Comparison of ENCODE assay signal across 8 cellular contexts in genomic region chr11:74948898-74949747, GRCh38. TPM values are rescaled to one million over a fixed set of nuclear protein-coding genes. Genes with fewer than 3 reads are reported as not detected.
A peak's percentile ranks its signal among the peaks of the same experiment; 100 is the strongest.
DNase-seq lines count a peak whose midpoint lies in the region; ATAC-seq and TF ChIP-seq lines count a peak whose summit lies in the region.

Gene SPCS2 (plus strand): TSS chr11:74949266. CDS start chr11:74949286, 20 bp downstream.
Gene XRRA1 (minus strand): TSS chr11:74949091. CDS start chr11:74940878, 8,213 bp downstream.

- H2BK20ac ChIP-seq in IMR-90 (ENCODE audit: low read depth, low read length), result no peak within 1 kb of the TSS; the same call in 1 of the 2 replicates

- peak within 1 kb of the TSS; percentile 97 for H2AFZ ChIP-seq in IMR-90 (replicated peaks; ENCODE audit: low read length, poor library complexity)

- H3K4me3 ChIP-seq in IMR-90 (ENCODE audit: insufficient read depth, low read depth, low read length) (peak within 1 kb of the TSS; percentile 88), mucosa of descending colon (peak within 1 kb of the TSS; percentile 88)

- BruUV-seq in IMR-90 (replicated peaks; lab: Mats Ljungman, UMichigan), result TSS peak; percentile 54

- H3K27me3 ChIP-seq in IMR-90 (ENCODE audit: control insufficient read depth, insufficient read depth, low read length), result no peaks in the 10 kb centered on the region

- CTCF ChIA-PET in IMR-90 (lab: Yijun Ruan, JAX), result no interaction called here

- peaks cover 4 to 45% of the 10 kb centered on the region in 2 experiments; a peak in 3 of 4 replicates for H3K79me1 ChIP-seq in IMR-90 (ENCODE audit: low read depth in 1 of 2, low read length in 2 of 2)

- intact Hi-C loops in IMR-90 (cut with micrococcal nuclease), result loop anchor here (2.0 to 5.0 kb wide), 2 partner anchors 40 to 298 kb away; partner anchors contain the start of gene NEU3
- intact Hi-C loops in mucosa of descending colon (cut with DNase I, micrococcal nuclease), result no loop called here

- peak within 1 kb of the TSS; percentile 98 for H2AK9ac ChIP-seq in IMR-90 (replicated peaks; ENCODE audit: low read depth, low read length, poor library complexity)

- H3K23ac ChIP-seq in IMR-90 (ENCODE audit: low read depth, low read length), result peak within 1 kb of the TSS; percentile 82

- peak within 1 kb of the TSS; percentile 76 for H2AK5ac ChIP-seq in IMR-90 (ENCODE audit: low read depth, low read length)

- peak within 1 kb of the TSS; percentile 84 for H3K4me2 ChIP-seq in IMR-90 (ENCODE audit: low read depth, low read length)

- H3K9me3 ChIP-seq in IMR-90 (ENCODE audit: control insufficient read depth, insufficient read depth, low read length) (no peaks in the 10 kb centered on the region), mucosa of descending colon (no peaks in the 10 kb centered on the region)

- H3K36me3 ChIP-seq in IMR-90 (ENCODE audit: control insufficient read depth, insufficient read depth, low read length) (peaks cover under 1% of the 10 kb centered on the region; the same call in 1 of the 2 replicates), mucosa of descending colon (ENCODE audit: low read depth) (peaks cover 5% of the 10 kb centered on the region)

- H2BK15ac ChIP-seq in IMR-90 (ENCODE audit: low read depth, low read length), result peak within 1 kb of the TSS; percentile 9; the same call in 1 of the 3 replicates

- ATAC-seq in GM21528 (IDR thresholded peaks at IDR 0.05; ENCODE audit: low FRiP score, unreplicated experiment) (peak; percentile 91), IMR-90 (ENCODE audit: low read depth) (peak; percentile 98), mucosa of descending colon (peak; percentile 100)

- no peak for TF ChIP-seq RAD21 in IMR-90 (IDR thresholded peaks at IDR 0.05; ENCODE audit: low read length)

- TF ChIP-seq POLR2A in IMR-90 (IDR thresholded peaks at IDR 0.05; ENCODE audit: low read depth, low read length), result peak; percentile 90

- H3K14ac ChIP-seq in IMR-90 (replicated peaks; ENCODE audit: low read depth, low read length), result peak within 1 kb of the TSS; percentile 97

- dilution Hi-C loops in IMR-90 (cut with HindIII; ENCODE audit: low sequenced_read_pairs, unreplicated experiment), result no loop called here

- peak within 1 kb of the TSS; percentile 94 for H4K91ac ChIP-seq in IMR-90 (ENCODE audit: insufficient read depth, low read depth, low read length)

- TF ChIP-seq CTCF in IMR-90 (conservative IDR thresholded peaks at IDR 0.05; ENCODE audit: low read depth, low read length) (no peak), mucosa of descending colon (IDR thresholded peaks at IDR 0.05) (no peak)

- 0% methylated on average over 20 of the region's 66 CpGs; no CpG with 5 or more reads in 1 of the 2 experiments for WGBS in IMR-90 (ENCODE audit: extremely low coverage in 2 of 2, insufficient read length in 1 of 2), 2 experiments

- H3K4ac ChIP-seq in IMR-90 (ENCODE audit: low read depth, low read length), result peak within 1 kb of the TSS; percentile 96

- DNase-seq in DMS 273 (lab: John Stamatoyannopoulos, UW; ENCODE audit: unreplicated experiment) (peak; percentile 97), IMR-90 (peak; percentile 99), OCI-M1 (lab: John Stamatoyannopoulos, UW) (peak; percentile 100), activated T-cell treated with anti-CD3 and anti-CD28 coated beads for 48 hours (ENCODE audit: low read depth) (peak; percentile 96), epithelial cell of prostate (ENCODE audit: low read depth, low spot score) (peak; percentile 94), mucosa of descending colon (peak; percentile 98 to 100 (median 99))
- peak; percentile 97 for DNase-seq in stimulated activated CD8-positive, alpha-beta memory T cell treated with anti-CD3 and anti-CD28 coated beads, Interleukin-4, amount 100 ng/mL, for 24 hours (ENCODE audit: low read depth)

- H4K20me1 ChIP-seq in IMR-90 (ENCODE audit: insufficient read depth, low read length), result peaks cover 32% of the 10 kb centered on the region; the same call in 1 of the 2 replicates

- H3K56ac ChIP-seq in IMR-90 (ENCODE audit: extremely low read depth, insufficient read depth, low read length), result peak within 1 kb of the TSS; percentile 94

- H3K9ac ChIP-seq in IMR-90 (ENCODE audit: low read depth, low read length), result peak within 1 kb of the TSS; percentile 94

- in situ Hi-C loops in IMR-90 (cut with MboI; ENCODE audit: low sequenced_read_pairs), result no loop called here

- peaks cover 7% of the 10 kb centered on the region for H3K9me1 ChIP-seq in IMR-90 (ENCODE audit: insufficient read depth, low read length)

- H3K4me1 ChIP-seq in IMR-90 (ENCODE audit: control insufficient read depth, insufficient read depth, low read length), result peaks cover 3% of the 10 kb centered on the region
- peaks cover 12% of the 10 kb centered on the region for H3K4me1 ChIP-seq in mucosa of descending colon (ENCODE audit: low read depth)

- peak within 1 kb of the TSS; percentile 79 for H3K27ac ChIP-seq in IMR-90 (ENCODE audit: insufficient read depth, low read length)
- peak within 1 kb of the TSS; percentile 37 for H3K27ac ChIP-seq in epithelial cell of prostate

- peak within 1 kb of the TSS; percentile 49 for H2BK120ac ChIP-seq in IMR-90 (ENCODE audit: low read depth, low read length)

- peak within 1 kb of the TSS; percentile 47 for H4K5ac ChIP-seq in IMR-90 (ENCODE audit: low read depth, low read length)

- POLR2A ChIA-PET in IMR-90 (lab: Charles Lee; ENCODE audit: unreplicated experiment), result interaction anchor here (0.6 kb wide), 1 partner anchor 12 kb away, joined by 3 read pairs; no protein-coding TSS in a partner anchor

- peak within 1 kb of the TSS; percentile 11 for H3K18ac ChIP-seq in IMR-90 (ENCODE audit: low read depth, low read length)

- peak within 1 kb of the TSS; percentile 89 to 90 for H4K8ac ChIP-seq in IMR-90 (ENCODE audit: low read depth in 2 of 2, low read length in 2 of 2)

- H2BK5ac ChIP-seq in IMR-90 (ENCODE audit: low read depth, low read length, poor library complexity, severe bottlenecking), result peak within 1 kb of the TSS; percentile 64

TF ChIP-seq in IMR-90, 13 proteins besides CTCF, POLR2A, EP300 and RAD21:
- TF ChIP-seq SMC3 (IDR thresholded peaks at IDR 0.05; ENCODE audit: low read depth, low read length) (no peak), CHD1 (IDR thresholded peaks at IDR 0.05; ENCODE audit: low read depth, low read length) (peak; percentile 51; the same call in 1 of the 2 replicates), NFE2L2 (IDR thresholded peaks at IDR 0.05; ENCODE audit: low read depth, low read length) (no peak), MAZ (IDR thresholded peaks at IDR 0.05; ENCODE audit: borderline replicate concordance, low read depth, low read length) (peak; percentile 67; the same call in 1 of the 2 replicates), MAFK (IDR thresholded peaks at IDR 0.05; ENCODE audit: low read depth, low read length) (no peak), RFX5 (IDR thresholded peaks at IDR 0.05; ENCODE audit: low read depth, low read length) (peak; percentile 33; the same call in 1 of the 2 replicates), USF2 (IDR thresholded peaks at IDR 0.05; ENCODE audit: low read depth, low read length) (peak; percentile 96), MXI1 (IDR thresholded peaks at IDR 0.05; ENCODE audit: borderline replicate concordance, low read depth, low read length) (peak; percentile 71)
TF ChIP-seq in IMR-90: peak in this region for 5.

RNA-seq across cellular contexts. Expression of gene SPCS2, which starts in this region (rescaled TPM):
- total RNA-seq in IMR-90 (2012; rRNA removed) (13.3 and 15.4 TPM in 2 replicates), mucosa of descending colon (100 to 1,000 TPM; 117 to 160 (median 119) TPM)
- 68.8 and 76.0 TPM in 2 replicates for polyA plus RNA-seq in IMR-90 (2012; rRNA removed)
- 16.6 and 28.7 TPM in 2 replicates for polyA plus RNA-seq in IMR-90 (2012; cell fraction: cytosol; rRNA removed)
- 1.7 and 11.0 TPM in 2 replicates for polyA plus RNA-seq in IMR-90 (2012; cell fraction: nucleus; rRNA removed; ENCODE audit: low replicate concordance)

RNA-seq across cellular contexts. Expression of gene XRRA1, which starts in this region (rescaled TPM):
- total RNA-seq in IMR-90 (2012; rRNA removed) (5.0 and 6.3 TPM in 2 replicates), mucosa of descending colon (10 to 100 TPM in 2 of 3 donors, 1 to 10 TPM in 1; 6.7 to 35.9 (median 29.6) TPM)
- 4.5 and 5.4 TPM in 2 replicates for polyA plus RNA-seq in IMR-90 (2012; rRNA removed)
- polyA plus RNA-seq in IMR-90 (2012; cell fraction: cytosol; rRNA removed), result 2.7 and 4.3 TPM in 2 replicates
- 6.2 and 10.3 TPM in 2 replicates for polyA plus RNA-seq in IMR-90 (2012; cell fraction: nucleus; rRNA removed; ENCODE audit: low replicate concordance)

Comparison
In these comparisons a context has a peak if more than half of its experiments do, and no peak if none do; other contexts are left out.
1. Peak in every context shown above with its lines: DNase-seq, ATAC-seq, H3K4me3 ChIP-seq and H3K27ac ChIP-seq.